ENCODE assay signal across 23 cellular contexts in genomic region chr2:23476786-23477185, GRCh38.
DNase-seq lines count a peak whose midpoint lies in the region; ATAC-seq and TF ChIP-seq lines count a peak whose summit lies in the region.
"Had no signal": no experiment of that assay in that cellular context is flagged by ENCODE, and none has a peak within 500 bp of the region (broad histone marks: within the 10 kb centered on the region; RNA-seq: fewer than 3 reads in every experiment).

No MANE protein-coding gene starts in this region.

- TF ChIP-seq CTCF in IMR-90 (conservative IDR thresholded peaks at IDR 0.05; ENCODE audit: low read depth, low read length) = no peak

- CTCF ChIA-PET in IMR-90 (lab: Yijun Ruan, JAX) = no interaction called here

- POLR2A ChIA-PET in IMR-90 (lab: Charles Lee; ENCODE audit: unreplicated experiment) = no interaction called here

- BruUV-seq in IMR-90 (replicated peaks; lab: Mats Ljungman, UMichigan) = no TSS peak

- no peak overlapping the region for H2AK5ac ChIP-seq in IMR-90 (ENCODE audit: low read depth, low read length)
- peak overlapping the region; percentile 16 for H2AK5ac ChIP-seq in mesenchymal stem cell (ENCODE audit: low read length, severe bottlenecking)
- no peak overlapping the region for H2AK5ac ChIP-seq in trophoblast cell (ENCODE audit: low read length)

- H3K9me3 ChIP-seq in IMR-90 (ENCODE audit: control insufficient read depth, insufficient read depth, low read length) (no peaks in the 10 kb centered on the region), mesenchymal stem cell (ENCODE audit: control insufficient read depth, low read length) (no peaks in the 10 kb centered on the region), trophoblast cell (ENCODE audit: insufficient read depth, low read depth, low read length) (peaks cover 3% of the 10 kb centered on the region)
- H3K9me3 ChIP-seq: BLaER1 treated with 17β-estradiol and CSF1 and Interleukin-3, amounts not matched to agents 10 nM and 100 nM; SJCRH30 had no signal

- no peaks in the 10 kb centered on the region for H3K36me3 Mint-ChIP-seq in stimulated activated memory B cell treated with anti-CD40 and anti-IgM and Interleukin-4, amounts not matched to agents 10 μg/mL and 1 μg/mL and 100 μg/mL, for 72 hours

- H3K27ac Mint-ChIP-seq in stimulated activated memory B cell treated with anti-CD40 and anti-IgM and Interleukin-4, amounts not matched to agents 10 μg/mL and 1 μg/mL and 100 μg/mL, for 72 hours = no peak overlapping the region
- H3K27ac Mint-ChIP-seq: CD4-positive, alpha-beta T cell; GM23338 had no signal

- DNase-seq in ELF-1 (ENCODE audit: low read depth, low spot score) (peak; percentile 66), IMR-90 (no peak), mesenchymal stem cell (no peak), trophoblast cell (no peak), OCI-M1 (lab: John Stamatoyannopoulos, UW) (no peak)
- no peak for DNase-seq in stimulated activated CD4-positive, alpha-beta T cell treated with anti-CD3 and anti-CD28 coated beads, Interleukin-4, amount 100 ng/mL, for 1 hour
- DNase-seq: CD4-positive, alpha-beta T cell; HCEC 1CT; Kasumi-1; MV-4-11; NCI-H1105; NCI-H146; NCI-H1930; NCI-H2107; NCI-H524; NCI-H748 treated with DMSO at 0.1 percent for 48 hours; PC-3; SJCRH30 had no signal

- H2AFZ ChIP-seq in IMR-90 (replicated peaks; ENCODE audit: low read length, poor library complexity) = no peak overlapping the region
- no peak overlapping the region for H2AFZ ChIP-seq in mesenchymal stem cell (ENCODE audit: low read depth, low read length)
- no peak overlapping the region for H2AFZ ChIP-seq in trophoblast cell (ENCODE audit: insufficient read depth, low read length, poor library complexity)
- H2AFZ ChIP-seq: GM23338 had no signal

- no peaks in the 10 kb centered on the region for H3K27me3 Mint-ChIP-seq in stimulated activated memory B cell treated with anti-CD40 and anti-IgM and Interleukin-4, amounts not matched to agents 10 μg/mL and 1 μg/mL and 100 μg/mL, for 72 hours

- H3K18ac ChIP-seq in IMR-90 (ENCODE audit: low read depth, low read length) = no peak overlapping the region
- no peak overlapping the region for H3K18ac ChIP-seq in mesenchymal stem cell (ENCODE audit: low read depth in 1 of 2, low read length in 2 of 2)
- peak overlapping the region; percentile 4 for H3K18ac ChIP-seq in trophoblast cell (ENCODE audit: low read length)

- WGBS in IMR-90 (ENCODE audit: extremely low coverage in 2 of 2, insufficient read length in 1 of 2), 2 experiments = 87% methylated on average over 3 of the region's 7 CpGs; no CpG with 5 or more reads in 1 of the 2 experiments
- WGBS in mesenchymal stem cell = 74% methylated on average over 7 of the region's 7 CpGs
- no CpG with 5 or more reads among the region's 7 CpGs for WGBS in trophoblast cell (ENCODE audit: extremely low coverage, insufficient coverage, insufficient read length)

- 0 out of 2 replicates have a peak overlapping the region, but pooled peaks have one; percentile 13 for H2BK20ac ChIP-seq in IMR-90 (ENCODE audit: low read depth, low read length)

- H2BK120ac ChIP-seq in IMR-90 (ENCODE audit: low read depth, low read length) (no peak overlapping the region), mesenchymal stem cell (ENCODE audit: low read depth, low read length) (no peak overlapping the region), trophoblast cell (ENCODE audit: insufficient read depth, low read length, poor library complexity) (no peak overlapping the region)

- H4K5ac ChIP-seq in IMR-90 (ENCODE audit: low read depth, low read length) = peak overlapping the region; percentile 17; the same call in 1 of the 2 replicates

- H2BK15ac ChIP-seq in IMR-90 (ENCODE audit: low read depth, low read length) (no peak overlapping the region), mesenchymal stem cell (ENCODE audit: low read depth, poor library complexity, severe bottlenecking) (no peak overlapping the region)

- no peak overlapping the region for H2BK5ac ChIP-seq in IMR-90 (ENCODE audit: low read depth, low read length, poor library complexity, severe bottlenecking)
- no peak overlapping the region for H2BK5ac ChIP-seq in mesenchymal stem cell (ENCODE audit: low read depth, low read length, poor library complexity, severe bottlenecking)
- H2BK5ac ChIP-seq in trophoblast cell (ENCODE audit: low read depth, low read length, poor library complexity) = peak overlapping the region; percentile 7

- no peak overlapping the region; the same call in 1 of the 2 replicates for H3K4ac ChIP-seq in IMR-90 (ENCODE audit: low read depth, low read length)
- H3K4ac ChIP-seq in mesenchymal stem cell (ENCODE audit: low read depth in 1 of 2, low read length in 2 of 2) = no peak overlapping the region
- no peak overlapping the region for H3K4ac ChIP-seq in trophoblast cell (ENCODE audit: low read depth, low read length)

- no peak overlapping the region for H3K56ac ChIP-seq in IMR-90 (ENCODE audit: extremely low read depth, insufficient read depth, low read length)

- dilution Hi-C loops in IMR-90 (cut with HindIII; ENCODE audit: low sequenced_read_pairs, unreplicated experiment) = no loop called here

- H4K20me1 ChIP-seq in IMR-90 (ENCODE audit: insufficient read depth, low read length) = no peaks in the 10 kb centered on the region

- H3K4me1 Mint-ChIP-seq in stimulated activated memory B cell treated with anti-CD40 and anti-IgM and Interleukin-4, amounts not matched to agents 10 μg/mL and 1 μg/mL and 100 μg/mL, for 72 hours = no peaks in the 10 kb centered on the region

- H3K14ac ChIP-seq in IMR-90 (replicated peaks; ENCODE audit: low read depth, low read length) (no peak overlapping the region), mesenchymal stem cell (ENCODE audit: low read length in 2 of 2) (peak overlapping the region in 1 of 2 experiments; percentile 76), trophoblast cell (ENCODE audit: low read length) (peak overlapping the region; percentile 19)

- no peak overlapping the region for H2BK12ac ChIP-seq in mesenchymal stem cell (ENCODE audit: low read length in 2 of 2)
- no peak overlapping the region for H2BK12ac ChIP-seq in trophoblast cell (ENCODE audit: low read length)

- peaks cover 15% of the 10 kb centered on the region for H3K4me1 ChIP-seq in IMR-90 (ENCODE audit: control insufficient read depth, insufficient read depth, low read length)
- peaks cover 12% of the 10 kb centered on the region for H3K4me1 ChIP-seq in mesenchymal stem cell (ENCODE audit: control insufficient read depth, insufficient read depth, low read depth, low read length)
- H3K4me1 ChIP-seq in trophoblast cell (ENCODE audit: control insufficient read depth in 1 of 2, insufficient read depth in 2 of 2, low read length in 2 of 2) = peaks cover 29 to 38% of the 10 kb centered on the region in 2 experiments
- H3K4me1 ChIP-seq: BLaER1 treated with 17β-estradiol and CSF1 and Interleukin-3, amounts not matched to agents 10 nM and 100 nM had no signal

- H4K8ac ChIP-seq in IMR-90 (ENCODE audit: low read depth in 2 of 2, low read length in 2 of 2) = no peak overlapping the region
- H4K8ac ChIP-seq in mesenchymal stem cell (ENCODE audit: low read length) = no peak overlapping the region
- H4K8ac ChIP-seq in trophoblast cell (ENCODE audit: low read depth, low read length) = no peak overlapping the region

- H3K4me2 ChIP-seq in IMR-90 (ENCODE audit: low read depth, low read length) (no peak overlapping the region), mesenchymal stem cell (ENCODE audit: low read length, poor library complexity, severe bottlenecking) (no peak overlapping the region), trophoblast cell (ENCODE audit: low read length) (no peak overlapping the region)
- H3K4me2 ChIP-seq: BLaER1 treated with 17β-estradiol and CSF1 and Interleukin-3, amounts not matched to agents 10 nM and 100 nM; GM23338 had no signal

- H3K9ac ChIP-seq in IMR-90 (ENCODE audit: low read depth, low read length) (peak overlapping the region; percentile 1; the same call in 1 of the 2 replicates), mesenchymal stem cell (ENCODE audit: low read length) (no peak overlapping the region), trophoblast cell (ENCODE audit: low read length) (no peak overlapping the region)
- H3K9ac ChIP-seq: BLaER1 treated with 17β-estradiol and CSF1 and Interleukin-3, amounts not matched to agents 10 nM and 100 nM had no signal

- intact Hi-C loops in IMR-90 (cut with micrococcal nuclease) = no loop called here

- H3K79me2 ChIP-seq in trophoblast cell (ENCODE audit: control insufficient read depth, insufficient read depth, low read length, poor library complexity) = no peaks in the 10 kb centered on the region

- H4K91ac ChIP-seq in IMR-90 (ENCODE audit: insufficient read depth, low read depth, low read length) (peak overlapping the region; percentile 18; the same call in 1 of the 2 replicates), mesenchymal stem cell (ENCODE audit: low read length) (no peak overlapping the region), trophoblast cell (ENCODE audit: low read depth, low read length) (no peak overlapping the region)

- H4K12ac ChIP-seq in trophoblast cell (ENCODE audit: low read depth, low read length) = no peak overlapping the region

- H3K27me3 ChIP-seq in IMR-90 (ENCODE audit: control insufficient read depth, insufficient read depth, low read length) (no peaks in the 10 kb centered on the region), mesenchymal stem cell (ENCODE audit: control insufficient read depth in 1 of 2, insufficient read depth in 1 of 2, low read length in 2 of 2) (no peaks in the 10 kb centered on the region), trophoblast cell (ENCODE audit: insufficient read depth, low read length) (no peaks in the 10 kb centered on the region)
- H3K27me3 ChIP-seq: BLaER1 treated with 17β-estradiol and CSF1 and Interleukin-3, amounts not matched to agents 10 nM and 100 nM; SJCRH30 had no signal

- H3K4me3 Mint-ChIP-seq in stimulated activated memory B cell treated with anti-CD40 and anti-IgM and Interleukin-4, amounts not matched to agents 10 μg/mL and 1 μg/mL and 100 μg/mL, for 72 hours = no peak overlapping the region
- H3K4me3 Mint-ChIP-seq: CD4-positive, alpha-beta T cell; GM23338 had no signal

- no peak overlapping the region for H3K27ac ChIP-seq in IMR-90 (ENCODE audit: insufficient read depth, low read length)
- no peak overlapping the region for H3K27ac ChIP-seq in mesenchymal stem cell (ENCODE audit: low read length, poor library complexity, severe bottlenecking)
- H3K27ac ChIP-seq in trophoblast cell (ENCODE audit: low read depth, low read length) = no peak overlapping the region
- H3K27ac ChIP-seq: BLaER1 treated with 17β-estradiol and CSF1 and Interleukin-3, amounts not matched to agents 10 nM and 100 nM; SJCRH30 had no signal

- H3K9me1 ChIP-seq in IMR-90 (ENCODE audit: insufficient read depth, low read length) = peaks cover 11% of the 10 kb centered on the region

- no peaks in the 10 kb centered on the region for H3K9me3 Mint-ChIP-seq in stimulated activated memory B cell treated with anti-CD40 and anti-IgM and Interleukin-4, amounts not matched to agents 10 μg/mL and 1 μg/mL and 100 μg/mL, for 72 hours
- H3K9me3 Mint-ChIP-seq: CD4-positive, alpha-beta T cell; GM23338 had no signal

- H3K4me3 ChIP-seq in IMR-90 (ENCODE audit: insufficient read depth, low read depth, low read length) (no peak overlapping the region), mesenchymal stem cell (ENCODE audit: insufficient read depth in 1 of 2, low read depth in 1 of 2, low read length in 2 of 2) (no peak overlapping the region), trophoblast cell (ENCODE audit: low read depth, low read length) (no peak overlapping the region)
- H3K4me3 ChIP-seq: BLaER1 treated with 17β-estradiol and CSF1 and Interleukin-3, amounts not matched to agents 10 nM and 100 nM; GM23338; SJCRH30 had no signal

- TF ChIP-seq POLR2A in IMR-90 (IDR thresholded peaks at IDR 0.05; ENCODE audit: low read depth, low read length) = no peak

- 0 out of 2 replicates have a peak, but pooled peaks cover 2% of the 10 kb centered on the region for H3K36me3 ChIP-seq in IMR-90 (ENCODE audit: control insufficient read depth, insufficient read depth, low read length)
- H3K36me3 ChIP-seq in mesenchymal stem cell (ENCODE audit: control insufficient read depth in 1 of 2, insufficient read depth in 2 of 2, low read depth in 1 of 2, low read length in 2 of 2) = peaks cover 4 to 20% of the 10 kb centered on the region in 2 experiments
- no peaks in the 10 kb centered on the region for H3K36me3 ChIP-seq in trophoblast cell (ENCODE audit: control insufficient read depth in 1 of 2, insufficient read depth in 2 of 2, low read length in 2 of 2)
- H3K36me3 ChIP-seq: BLaER1 treated with 17β-estradiol and CSF1 and Interleukin-3, amounts not matched to agents 10 nM and 100 nM; SJCRH30 had no signal

- no peak overlapping the region for H2AK9ac ChIP-seq in IMR-90 (replicated peaks; ENCODE audit: low read depth, low read length, poor library complexity)

- H3K79me1 ChIP-seq in IMR-90 (ENCODE audit: low read depth in 1 of 2, low read length in 2 of 2) = peaks cover 0 to 3% of the 10 kb centered on the region in 2 experiments; a peak in 3 of 4 replicates
- H3K79me1 ChIP-seq in mesenchymal stem cell (replicated peaks; ENCODE audit: low read length, poor library complexity, severe bottlenecking) = no peaks in the 10 kb centered on the region
- H3K79me1 ChIP-seq in trophoblast cell (ENCODE audit: low read length) = peaks cover 18% of the 10 kb centered on the region

- H3K23ac ChIP-seq in IMR-90 (ENCODE audit: low read depth, low read length) (no peak overlapping the region), mesenchymal stem cell (ENCODE audit: low read length in 2 of 2) (no peak overlapping the region), trophoblast cell (ENCODE audit: low read length) (no peak overlapping the region)

- no peak for TF ChIP-seq RAD21 in IMR-90 (IDR thresholded peaks at IDR 0.05; ENCODE audit: low read length)

- peak; percentile 3; the same call in 1 of the 2 replicates for ATAC-seq in IMR-90 (ENCODE audit: low read depth)
- no peak for ATAC-seq in stimulated activated memory B cell treated with anti-CD40 and anti-IgM and Interleukin-4, amounts not matched to agents 10 μg/mL and 1 μg/mL and 100 μg/mL, for 72 hours
- ATAC-seq: GM23338, PC-3, Right ventricle myocardium inferior, SK-N-SH treated with all-trans-retinoic acid at 6 μM for 48 hours had no signal

- in situ Hi-C loops in IMR-90 (cut with MboI; ENCODE audit: low sequenced_read_pairs) = no loop called here
